In the genomic region with DNA sequence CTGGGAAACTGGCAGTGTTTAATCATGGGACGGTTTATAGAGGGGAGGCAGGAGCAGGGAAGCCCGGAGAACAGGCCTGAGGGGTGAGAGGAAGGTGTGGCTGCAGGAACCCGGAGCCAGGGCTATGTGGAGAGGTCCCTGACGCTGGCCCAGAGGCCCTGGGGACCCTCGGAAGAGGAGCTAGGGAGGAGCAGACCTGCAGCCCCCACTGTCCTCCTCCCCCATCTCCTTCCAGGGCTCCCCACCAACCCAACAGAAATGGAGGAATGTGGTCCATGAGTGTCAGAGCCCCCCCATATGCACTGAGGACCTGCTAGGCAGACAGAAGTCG, we compare ENCODE assay signal across 15 cellular contexts. TPM values are rescaled to one million over a fixed set of nuclear protein-coding genes. Genes with fewer than 3 reads are reported as not detected.
DNase-seq lines count a peak whose midpoint lies in the region; ATAC-seq and TF ChIP-seq lines count a peak whose summit lies in the region.
"Had no signal": no experiment of that assay in that cellular context is flagged by ENCODE, and none has a peak within 500 bp of the region (broad histone marks: within the 10 kb centered on the region; RNA-seq: fewer than 3 reads in every experiment).

No MANE protein-coding gene starts in this region.

- no peaks in the 10 kb centered on the region for H3K27me3 ChIP-seq in spleen (replicated peaks in 1 of 7)
- H3K27me3 ChIP-seq: testis had no signal

- H3K4me3 ChIP-seq in Jurkat, Clone E6-1 (ENCODE audit: low read length) = peak overlapping the region; percentile 27
- H3K4me3 ChIP-seq in spleen = peak overlapping the region in 5 of 8 donors; percentile 5 to 50 (median 13)
- H3K4me3 ChIP-seq: testis had no signal

- DNase-seq in activated T-cell treated with anti-CD3 and anti-CD28 coated beads, Interleukin-2, amount 50 U/mL, for 72 hours = no peak
- DNase-seq in activated T-cell treated with anti-CD3 and anti-CD28 coated beads, Interleukin-2, amount 50 U/mL, for 1 hour = no peak
- no peak for DNase-seq in Jurkat, Clone E6-1 (ENCODE audit: low read depth, low spot score)
- no peak for DNase-seq in activated T-helper 1 cell treated with anti-CD3 and anti-CD28 coated beads, Interleukin-12 subunit alpha, Interleukin-12 subunit beta, Interleukin-2, Interleukin-4 antibody, amounts not matched to agents 30 ng/mL and 10 ng/mL and 1 ng/mL, durations not matched to agents 14 hours and 24 hours and 36 hours (ENCODE audit: low spot score)
- no peak for DNase-seq in spleen
- DNase-seq in RPMI8226 = no peak
- DNase-seq in COLO829 (ENCODE audit: low spot score) = no peak
- no peak for DNase-seq in NCI-H748 (lab: John Stamatoyannopoulos, UW; ENCODE audit: unreplicated experiment)
- DNase-seq: DMS 273 treated with DMSO at 0.1 percent for 48 hours, NCI-H187 treated with DMSO at 0.1 percent for 48 hours, testis had no signal

- H3K4me1 Mint-ChIP-seq in activated T-cell treated with anti-CD3 and anti-CD28 coated beads, Interleukin-2, amount 50 U/mL, for 72 hours (ENCODE audit: low read depth) = peaks cover 52% of the 10 kb centered on the region
- peaks cover 53% of the 10 kb centered on the region for H3K4me1 Mint-ChIP-seq in activated T-helper 1 cell treated with anti-CD3 and anti-CD28 coated beads, Interleukin-12 subunit alpha, Interleukin-12 subunit beta, Interleukin-2, Interleukin-4 antibody, amounts not matched to agents 30 ng/mL and 10 ng/mL and 1 ng/mL, durations not matched to agents 14 hours and 24 hours and 36 hours (ENCODE audit: low read depth)

- no peaks in the 10 kb centered on the region for H3K27me3 Mint-ChIP-seq in activated T-cell treated with anti-CD3 and anti-CD28 coated beads, Interleukin-2, amount 50 U/mL, for 72 hours (ENCODE audit: low read depth)
- no peaks in the 10 kb centered on the region for H3K27me3 Mint-ChIP-seq in activated T-helper 1 cell treated with anti-CD3 and anti-CD28 coated beads, Interleukin-12 subunit alpha, Interleukin-12 subunit beta, Interleukin-2, Interleukin-4 antibody, amounts not matched to agents 30 ng/mL and 10 ng/mL and 1 ng/mL, durations not matched to agents 14 hours and 24 hours and 36 hours (ENCODE audit: insufficient read depth)

- H3K27ac Mint-ChIP-seq in activated T-cell treated with anti-CD3 and anti-CD28 coated beads, Interleukin-2, amount 50 U/mL, for 72 hours = no peak overlapping the region
- H3K27ac Mint-ChIP-seq in activated T-helper 1 cell treated with anti-CD3 and anti-CD28 coated beads, Interleukin-12 subunit alpha, Interleukin-12 subunit beta, Interleukin-2, Interleukin-4 antibody, amounts not matched to agents 30 ng/mL and 10 ng/mL and 1 ng/mL, durations not matched to agents 14 hours and 24 hours and 36 hours = peak overlapping the region; percentile 74

- H3K4me3 Mint-ChIP-seq in activated T-cell treated with anti-CD3 and anti-CD28 coated beads, Interleukin-2, amount 50 U/mL, for 72 hours = peak overlapping the region; percentile 67 to 86
- peak overlapping the region; percentile 81 for H3K4me3 Mint-ChIP-seq in activated T-helper 1 cell treated with anti-CD3 and anti-CD28 coated beads, Interleukin-12 subunit alpha, Interleukin-12 subunit beta, Interleukin-2, Interleukin-4 antibody, amounts not matched to agents 30 ng/mL and 10 ng/mL and 1 ng/mL, durations not matched to agents 14 hours and 24 hours and 36 hours
- H3K4me3 Mint-ChIP-seq: endodermal cell had no signal

- H3K9me3 ChIP-seq in spleen = no peaks in the 10 kb centered on the region
- H3K9me3 ChIP-seq: testis had no signal

- H3K9me3 Mint-ChIP-seq in activated T-cell treated with anti-CD3 and anti-CD28 coated beads, Interleukin-2, amount 50 U/mL, for 72 hours = peaks cover 2% of the 10 kb centered on the region in 2 donors
- H3K9me3 Mint-ChIP-seq in activated T-helper 1 cell treated with anti-CD3 and anti-CD28 coated beads, Interleukin-12 subunit alpha, Interleukin-12 subunit beta, Interleukin-2, Interleukin-4 antibody, amounts not matched to agents 30 ng/mL and 10 ng/mL and 1 ng/mL, durations not matched to agents 14 hours and 24 hours and 36 hours = no peaks in the 10 kb centered on the region

- ATAC-seq in activated T-cell treated with anti-CD3 and anti-CD28 coated beads, Interleukin-2, amount 50 U/mL, for 72 hours (replicated peaks in 1 of 2) = no peak

- no peak for TF ChIP-seq CTCF in spleen (IDR thresholded peaks at IDR 0.05 in 8 of 11, conservative IDR thresholded peaks at IDR 0.05 in 3 of 11)

- WGBS in spleen, 5 donors = 37 to 57% (median 50%) methylated on average over 5 to 6 of the region's 6 CpGs

- intact Hi-C loops in activated T-helper 1 cell treated with anti-CD3 and anti-CD28 coated beads, Interleukin-12 subunit alpha, Interleukin-12 subunit beta, Interleukin-2, Interleukin-4 antibody, amounts not matched to agents 30 ng/mL and 10 ng/mL and 1 ng/mL, durations not matched to agents 14 hours and 24 hours and 36 hours (cut with micrococcal nuclease) = loop anchor here (1.0 to 5.0 kb wide), 8 partner anchors 63 to 294 kb away; a partner anchor contains a TSS
- intact Hi-C loops in spleen (cut with DNase I; ENCODE audit: low total_unique reads) = loop anchor here (5.0 kb wide), 1 partner anchor 139 kb away; no protein-coding TSS in a partner anchor

- H3K36me3 ChIP-seq in spleen = no peaks in the 10 kb centered on the region

- no peak for TF ChIP-seq POLR2A in spleen (IDR thresholded peaks at IDR 0.05)

- peaks cover 32 to 84% (median 56%) of the 10 kb centered on the region in 6 donors for H3K4me1 ChIP-seq in spleen

- H3K36me3 Mint-ChIP-seq in activated T-cell treated with anti-CD3 and anti-CD28 coated beads, Interleukin-2, amount 50 U/mL, for 72 hours (ENCODE audit: insufficient read depth in 2 of 2) = peaks cover 0 to 2% of the 10 kb centered on the region in 2 donors
- H3K36me3 Mint-ChIP-seq in activated T-helper 1 cell treated with anti-CD3 and anti-CD28 coated beads, Interleukin-12 subunit alpha, Interleukin-12 subunit beta, Interleukin-2, Interleukin-4 antibody, amounts not matched to agents 30 ng/mL and 10 ng/mL and 1 ng/mL, durations not matched to agents 14 hours and 24 hours and 36 hours (ENCODE audit: low read depth) = peaks cover 2% of the 10 kb centered on the region

- peak overlapping the region in 4 of 8 donors; percentile 42 to 94 (median 75) for H3K27ac ChIP-seq in spleen
- H3K27ac ChIP-seq: HL-60, testis had no signal

RNA-seq across cellular contexts. Expression of a gene that starts 20.3 kb away (rescaled TPM):
- not detected for total RNA-seq in activated T-cell treated with anti-CD3 and anti-CD28 coated beads, Interleukin-2, amount 50 U/mL, for 72 hours
- not detected for polyA plus RNA-seq in Jurkat, Clone E6-1 (2012; ENCODE audit: insufficient read depth, insufficient read length)
- not detected in 2 replicates for total RNA-seq in activated T-helper 1 cell treated with anti-CD3 and anti-CD28 coated beads, Interleukin-12 subunit alpha, Interleukin-12 subunit beta, Interleukin-2, Interleukin-4 antibody, amounts not matched to agents 30 ng/mL and 10 ng/mL and 1 ng/mL, durations not matched to agents 14 hours and 24 hours and 36 hours
- not detected for total RNA-seq in spleen
- polyA plus RNA-seq in spleen = not detected
- total RNA-seq: NCI-H460; T-helper 2 cell treated with Interferon-gamma antibody and Interleukin-4, amounts not matched to agents 100 ng/mL and 5 ng/mL, for 36 hours; testis had no signal

RNA-seq across cellular contexts. Expression of a gene that starts 37.7 kb away (rescaled TPM):
- total RNA-seq in activated T-cell treated with anti-CD3 and anti-CD28 coated beads, Interleukin-2, amount 50 U/mL, for 72 hours = 100 to 1,000 TPM in 1 of 2 donors, 10 to 100 TPM in 1; 78.9 to 104 TPM
- 121 TPM for polyA plus RNA-seq in Jurkat, Clone E6-1 (2012; ENCODE audit: insufficient read depth, insufficient read length)
- 39.4 and 39.6 TPM in 2 replicates for total RNA-seq in activated T-helper 1 cell treated with anti-CD3 and anti-CD28 coated beads, Interleukin-12 subunit alpha, Interleukin-12 subunit beta, Interleukin-2, Interleukin-4 antibody, amounts not matched to agents 30 ng/mL and 10 ng/mL and 1 ng/mL, durations not matched to agents 14 hours and 24 hours and 36 hours
- 10 to 100 TPM in 1 of 7 donors, 1 to 10 TPM in 6; 2.3 to 11.9 (median 6.2) TPM for total RNA-seq in spleen
- 10 to 100 TPM in 1 of 3 donors, 1 to 10 TPM in 2; 2.1 to 11.3 (median 7.2) TPM for polyA plus RNA-seq in spleen
